ENCODE assay signal across 9 cellular contexts in the genomic region with DNA sequence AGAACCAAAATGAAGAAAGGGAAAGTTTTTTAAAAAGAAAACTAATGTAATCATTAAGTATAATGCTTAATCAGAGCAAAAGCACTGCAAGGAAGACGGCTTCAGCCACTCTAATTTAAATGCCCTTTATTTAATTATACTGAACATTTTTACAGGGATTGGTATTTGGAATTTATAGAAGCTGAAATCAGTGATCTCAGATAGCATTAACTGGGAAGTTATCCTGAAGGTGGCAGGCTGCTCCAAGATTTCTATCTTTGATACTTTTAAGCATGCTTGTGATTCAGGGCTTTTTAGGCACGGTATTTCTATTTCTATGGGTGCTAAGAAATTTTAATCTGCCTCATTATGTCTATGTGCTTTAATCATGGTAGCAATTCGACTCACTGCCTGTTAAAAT. TPM values are rescaled to one million over a fixed set of nuclear protein-coding genes. Genes with fewer than 3 reads are reported as not detected.
A peak's percentile ranks its signal among the peaks of the same experiment; 100 is the strongest.
DNase-seq lines count a peak whose midpoint lies in the region; ATAC-seq and TF ChIP-seq lines count a peak whose summit lies in the region.
"Had no signal": no experiment of that assay in that cellular context is flagged by ENCODE, and none has a peak within 500 bp of the region (broad histone marks: within the 10 kb centered on the region; RNA-seq: fewer than 3 reads in every experiment).

No MANE protein-coding gene starts in this region.

- H3K4me1 ChIP-seq in right lobe of liver (peaks cover 0 to 23% (median 7%) of the 10 kb centered on the region in 4 donors), uterus (no peaks in the 10 kb centered on the region)

- peaks cover 5% of the 10 kb centered on the region for H3K36me3 Mint-ChIP-seq in chondrocyte (ENCODE audit: low read depth)

- H3K4me1 Mint-ChIP-seq in chondrocyte (ENCODE audit: low read depth): peaks cover 24% of the 10 kb centered on the region

- in situ Hi-C loops in GM13976 (cut with MboI; ENCODE audit: low sequenced_read_pairs, unreplicated experiment): loop anchor here (25.0 kb wide), 1 partner anchor 262 kb away; no protein-coding TSS in a partner anchor

- H3K27ac Mint-ChIP-seq in chondrocyte (ENCODE audit: unreplicated experiment): peak overlapping the region; percentile 91

- H3K27me3 Mint-ChIP-seq in chondrocyte (ENCODE audit: low read depth): peaks cover 15% of the 10 kb centered on the region

- peak overlapping the region; percentile 78 for H3K4me3 Mint-ChIP-seq in chondrocyte (ENCODE audit: unreplicated experiment)

- H3K4me3 ChIP-seq in AG09309 (ENCODE audit: control insufficient read depth, low read depth, low read length) (no peak overlapping the region), right lobe of liver (peak overlapping the region in 2 of 3 donors; percentile 87 to 95), uterus (no peak overlapping the region)

- no peak for DNase-seq in AG09309 (ENCODE audit: low read depth)
- DNase-seq in GM13976 (ENCODE audit: low spot score): no peak
- peak; percentile 39 for DNase-seq in NCI-H526 treated with DMSO at 0.1 percent for 48 hours (lab: John Stamatoyannopoulos, UW)
- DNase-seq in chondrocyte (ENCODE audit: low spot score): no peak
- no peak for DNase-seq in right lobe of liver
- peak in 1 of 2 donors; percentile 20 for DNase-seq in uterus
- no peak for DNase-seq in activated CD8-positive, alpha-beta memory T cell treated with anti-CD3 and anti-CD28 coated beads, Interleukin-2, amount 50 U/mL, for 4 hours

- WGBS in right lobe of liver (ENCODE audit: insufficient coverage, low coverage, low lambda C conversion rate, missing lambda C conversion rate): 13% methylated on average over 3 of the region's 3 CpGs

- H3K9me3 ChIP-seq in right lobe of liver: no peaks in the 10 kb centered on the region
- no peaks in the 10 kb centered on the region for H3K9me3 ChIP-seq in uterus

- intact Hi-C loops in right lobe of liver (cut with DNase I) (no loop called here), uterus (cut with DNase I; ENCODE audit: low total_unique reads) (no loop called here)

- H3K27me3 ChIP-seq in right lobe of liver (no peaks in the 10 kb centered on the region), uterus (no peaks in the 10 kb centered on the region)

- TF ChIP-seq CTCF in AG09309 (IDR thresholded peaks at IDR 0.05; ENCODE audit: control insufficient read depth, insufficient read depth, low read depth, low read length, missing control alignments) (peak; percentile 56), GM13976 (IDR thresholded peaks at IDR 0.05; ENCODE audit: borderline replicate concordance, control extremely low read depth, extremely low read depth, insufficient read depth, missing control alignments) (peak; percentile 41), chondrocyte (IDR thresholded peaks at IDR 0.05) (peak; percentile 90), right lobe of liver (IDR thresholded peaks at IDR 0.05) (peak; percentile 43 to 55 (median 50)), uterus (IDR thresholded peaks at IDR 0.05) (peak; percentile 26 to 55 (median 38))

- ATAC-seq in right lobe of liver (peak in 2 of 4 donors; percentile 20 to 33), HG02981 (IDR thresholded peaks at IDR 0.05; ENCODE audit: unreplicated experiment) (no peak)

- H3K36me3 ChIP-seq in right lobe of liver (peaks cover 0 to 19% (median 6%) of the 10 kb centered on the region in 4 donors), uterus (no peaks in the 10 kb centered on the region)

- H3K27ac ChIP-seq in right lobe of liver (peak overlapping the region; percentile 84 to 90 (median 88)), uterus (peak overlapping the region; percentile 80 to 85)

- no peaks in the 10 kb centered on the region for H3K9me3 Mint-ChIP-seq in chondrocyte (ENCODE audit: low read depth)

- TF ChIP-seq POLR2A in right lobe of liver (IDR thresholded peaks at IDR 0.05) (no peak), uterus (IDR thresholded peaks at IDR 0.05) (no peak)

RNA-seq across cellular contexts. Expression of a gene that starts 1.3 kb away (rescaled TPM):
- total RNA-seq in chondrocyte (22.2 to 25.0 TPM (median 23.5 TPM) in 3 replicates), right lobe of liver (10 to 100 TPM; 16.0 to 32.8 (median 27.1) TPM), uterus (10 to 100 TPM; 21.1 to 88.6 (median 29.1) TPM)

RNA-seq across cellular contexts. Expression of a gene that starts 25.5 kb away (rescaled TPM):
- total RNA-seq in chondrocyte (not detected in 3 replicates), right lobe of liver (1 to 10 TPM in 2 of 6 experiments, under 1 TPM in 4; 0.58 to 1.2 (median 0.71) TPM), uterus (1 to 10 TPM in 2 of 4 donors, under 1 TPM in 1, not detected in 1; 0.24 to 2.9 (median 1.0) TPM)
- total RNA-seq: pulmonary artery endothelial cell had no signal

Comparison
In these comparisons a context has a peak if more than half of its experiments do, and no peak if none do; other contexts are left out.
1. H3K4me3 ChIP-seq: peak in right lobe of liver (2 of 3); none in AG09309 (single experiment) and uterus (0 of 2).
2. CTCF ChIP-seq: peak in every context shown above with its lines; median percentile 90 in chondrocyte; 56 in AG09309; 50 in right lobe of liver; 41 in GM13976; 38 in uterus.